ENCODE assay signal across 14 cellular contexts in the genomic region with DNA sequence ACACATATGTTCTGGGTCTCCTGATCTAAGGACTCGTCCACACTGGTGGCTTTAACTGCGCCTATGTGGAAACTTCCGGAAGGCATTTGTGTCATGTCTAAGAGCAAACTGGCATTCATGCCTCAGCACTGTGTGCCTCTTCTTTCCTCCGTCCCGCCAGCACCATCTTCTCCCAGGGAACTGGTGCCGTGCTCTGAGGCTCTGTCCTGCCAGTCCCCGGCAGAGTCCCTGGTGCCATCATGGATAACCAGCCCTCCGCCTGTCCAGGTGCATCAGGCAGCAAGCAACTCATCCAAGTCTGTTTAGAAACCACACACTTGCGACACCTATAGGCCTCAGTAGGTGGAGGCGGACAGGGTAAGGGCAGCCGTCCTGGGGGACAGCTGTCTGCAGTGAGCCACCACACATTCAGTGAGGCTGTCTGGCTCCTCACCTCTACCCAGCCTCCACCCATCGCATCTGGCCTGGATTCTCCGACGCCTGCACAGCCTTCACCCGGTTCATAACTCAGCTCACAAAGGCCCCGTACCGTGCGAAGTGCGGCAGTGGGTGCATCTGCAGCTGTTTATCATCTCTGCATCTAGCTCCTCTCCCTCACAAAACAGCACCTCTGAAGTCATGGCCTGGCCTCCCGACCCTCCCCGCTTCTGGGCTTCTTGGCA.
DNase-seq lines count a peak whose midpoint lies in the region; ATAC-seq and TF ChIP-seq lines count a peak whose summit lies in the region.
"Had no signal": no experiment of that assay in that cellular context is flagged by ENCODE, and none has a peak within 500 bp of the region (broad histone marks: within the 10 kb centered on the region; RNA-seq: fewer than 3 reads in every experiment).

No MANE protein-coding gene starts in this region.

- CTCF ChIA-PET in naive thymus-derived CD4-positive, alpha-beta T cell (lab: Charles Lee), result no interaction called here

- no peak overlapping the region for H3K4me3 Mint-ChIP-seq in chondrocyte (ENCODE audit: unreplicated experiment)
- H3K4me3 Mint-ChIP-seq in naive thymus-derived CD4-positive, alpha-beta T cell, result no peak overlapping the region
- H3K4me3 Mint-ChIP-seq: activated naive CD4-positive, alpha-beta T cell treated with anti-CD3 and anti-CD28 coated beads for 36 hours; naive B cell; stimulated activated effector memory CD8-positive, alpha-beta T cell treated with anti-CD3 and anti-CD28 coated beads, Interleukin-12 subunit alpha, Interleukin-12 subunit beta, amount 100 ng/mL, for 72 hours had no signal

- no peaks in the 10 kb centered on the region for H3K9me2 ChIP-seq in MM.1S (replicated peaks; ENCODE audit: insufficient read depth, low read length)

- H4K20me1 ChIP-seq in MM.1S (ENCODE audit: insufficient read depth, low read length), result no peaks in the 10 kb centered on the region

- WGBS in ovary, 3 donors, result 54 to 76% (median 70%) methylated on average over 21 of the region's 21 CpGs

- H3K4me1 Mint-ChIP-seq in chondrocyte (ENCODE audit: low read depth), result peaks cover 29% of the 10 kb centered on the region
- H3K4me1 Mint-ChIP-seq in naive thymus-derived CD4-positive, alpha-beta T cell, result no peaks in the 10 kb centered on the region
- H3K4me1 Mint-ChIP-seq: naive B cell had no signal

- H3K27ac ChIP-seq in ovary, result no peak overlapping the region
- no peak overlapping the region for H3K27ac ChIP-seq in naive thymus-derived CD4-positive, alpha-beta T cell (ENCODE audit: low read depth, low read length)
- H3K27ac ChIP-seq in MM.1S (ENCODE audit: low read length), result no peak overlapping the region
- H3K27ac ChIP-seq: lower lobe of right lung, PC-9 had no signal

- no peak overlapping the region for H3K27ac Mint-ChIP-seq in chondrocyte (ENCODE audit: unreplicated experiment)
- no peak overlapping the region for H3K27ac Mint-ChIP-seq in naive thymus-derived CD4-positive, alpha-beta T cell
- H3K27ac Mint-ChIP-seq: activated naive CD4-positive, alpha-beta T cell treated with anti-CD3 and anti-CD28 coated beads for 36 hours; naive B cell; stimulated activated effector memory CD8-positive, alpha-beta T cell treated with anti-CD3 and anti-CD28 coated beads, Interleukin-12 subunit alpha, Interleukin-12 subunit beta, amount 100 ng/mL, for 72 hours had no signal

- H3K9me3 ChIP-seq in ovary (no peaks in the 10 kb centered on the region), MM.1S (replicated peaks; ENCODE audit: insufficient read depth, low read length) (no peaks in the 10 kb centered on the region)
- H3K9me3 ChIP-seq in naive thymus-derived CD4-positive, alpha-beta T cell (ENCODE audit: control insufficient read depth in 2 of 3, low read length in 3 of 3), result no peaks in the 10 kb centered on the region
- H3K9me3 ChIP-seq: lower lobe of right lung had no signal

- H3K27me3 ChIP-seq in ovary (no peaks in the 10 kb centered on the region), MM.1S (replicated peaks; ENCODE audit: insufficient read depth, low read length) (no peaks in the 10 kb centered on the region)
- no peaks in the 10 kb centered on the region for H3K27me3 ChIP-seq in naive thymus-derived CD4-positive, alpha-beta T cell (ENCODE audit: control insufficient read depth in 2 of 2, insufficient read depth in 2 of 2, low read length in 2 of 2)

- peak; percentile 7 for TF ChIP-seq POLR2A in ovary (IDR thresholded peaks at IDR 0.05)

- ATAC-seq in HG02938 (IDR thresholded peaks at IDR 0.05; ENCODE audit: unreplicated experiment), result no peak
- ATAC-seq in naive thymus-derived CD4-positive, alpha-beta T cell, result no peak
- ATAC-seq: stimulated activated effector memory CD8-positive, alpha-beta T cell treated with anti-CD3 and anti-CD28 coated beads, Interleukin-12 subunit alpha, Interleukin-12 subunit beta, amount 100 ng/mL, for 72 hours had no signal

- no peak overlapping the region for H3K4me3 ChIP-seq in GM12875 (ENCODE audit: low read depth, low read length)
- H3K4me3 ChIP-seq in ovary, result no peak overlapping the region
- no peak overlapping the region for H3K4me3 ChIP-seq in naive thymus-derived CD4-positive, alpha-beta T cell (ENCODE audit: low read length)
- no peak overlapping the region for H3K4me3 ChIP-seq in MM.1S (ENCODE audit: low read length)
- H3K4me3 ChIP-seq: lower lobe of right lung, PC-9 had no signal

- no peak for TF ChIP-seq EP300 in ovary (IDR thresholded peaks at IDR 0.05)

- H3K79me2 ChIP-seq in MM.1S (ENCODE audit: low read length), result no peaks in the 10 kb centered on the region; the same call in 1 of the 2 replicates

- H3K9me3 Mint-ChIP-seq in chondrocyte (ENCODE audit: low read depth), result no peaks in the 10 kb centered on the region
- peaks cover 0 to 1% (median 0%) of the 10 kb centered on the region in 11 donors for H3K9me3 Mint-ChIP-seq in naive thymus-derived CD4-positive, alpha-beta T cell
- H3K9me3 Mint-ChIP-seq: activated naive CD4-positive, alpha-beta T cell treated with anti-CD3 and anti-CD28 coated beads for 36 hours; naive B cell; stimulated activated effector memory CD8-positive, alpha-beta T cell treated with anti-CD3 and anti-CD28 coated beads, Interleukin-12 subunit alpha, Interleukin-12 subunit beta, amount 100 ng/mL, for 72 hours had no signal

- H3K36me3 ChIP-seq in ovary, result no peaks in the 10 kb centered on the region
- no peaks in the 10 kb centered on the region for H3K36me3 ChIP-seq in naive thymus-derived CD4-positive, alpha-beta T cell (ENCODE audit: control insufficient read depth in 2 of 3, insufficient read depth in 3 of 3, low read length in 3 of 3)
- no peaks in the 10 kb centered on the region for H3K36me3 ChIP-seq in MM.1S (replicated peaks; ENCODE audit: insufficient read depth, low read length)
- H3K36me3 ChIP-seq: lower lobe of right lung had no signal

- intact Hi-C loops in ovary (cut with DNase I), result loop anchor here in 2 of 4 donors (10.0 kb wide), 1 partner anchor 158 kb away; the partner anchor contains the start of gene DIP2C (in 2 of the 2)
- intact Hi-C loops in naive thymus-derived CD4-positive, alpha-beta T cell (cut with micrococcal nuclease), result no loop called here

- no peaks in the 10 kb centered on the region for H3K27me3 Mint-ChIP-seq in chondrocyte (ENCODE audit: low read depth)
- peaks cover 2 to 9% (median 6%) of the 10 kb centered on the region in 5 donors for H3K27me3 Mint-ChIP-seq in naive thymus-derived CD4-positive, alpha-beta T cell

- H3F3A ChIP-seq in MM.1S (ENCODE audit: insufficient read depth, low read length), result no peaks in the 10 kb centered on the region

- H3K4me2 ChIP-seq in MM.1S (ENCODE audit: low read depth, low read length), result no peak overlapping the region
- H3K4me2 ChIP-seq: PC-9 had no signal

- POLR2A ChIA-PET in naive thymus-derived CD4-positive, alpha-beta T cell (lab: Charles Lee), result no interaction called here

- H2AFZ ChIP-seq in MM.1S (ENCODE audit: low read length), result no peak overlapping the region
- H2AFZ ChIP-seq: PC-9 had no signal

- H3K36me3 Mint-ChIP-seq in chondrocyte (ENCODE audit: low read depth), result no peaks in the 10 kb centered on the region
- no peaks in the 10 kb centered on the region for H3K36me3 Mint-ChIP-seq in naive thymus-derived CD4-positive, alpha-beta T cell
- H3K36me3 Mint-ChIP-seq: naive B cell; stimulated activated effector memory CD8-positive, alpha-beta T cell treated with anti-CD3 and anti-CD28 coated beads, Interleukin-12 subunit alpha, Interleukin-12 subunit beta, amount 100 ng/mL, for 72 hours had no signal

- DNase-seq in HuH-7 (ENCODE audit: low spot score) (peak; percentile 39), chondrocyte (ENCODE audit: low spot score) (peak; percentile 75), ovary (peak in 1 of 5 donors; percentile 36), MM.1S (no peak)
- DNase-seq in naive thymus-derived CD4-positive, alpha-beta T cell, result no peak
- DNase-seq: activated naive CD4-positive, alpha-beta T cell treated with anti-CD3 and anti-CD28 coated beads for 36 hours; activated T-cell treated with anti-CD3 and anti-CD28 coated beads for 4 hours; AML-193; lower lobe of right lung; naive B cell; PC-9 had no signal

- peaks cover 20% of the 10 kb centered on the region for H3K4me1 ChIP-seq in ovary (ENCODE audit: insufficient read depth)
- H3K4me1 ChIP-seq in naive thymus-derived CD4-positive, alpha-beta T cell (ENCODE audit: control insufficient read depth in 2 of 2, insufficient read depth in 2 of 2, low read length in 2 of 2), result no peaks in the 10 kb centered on the region
- no peaks in the 10 kb centered on the region for H3K4me1 ChIP-seq in MM.1S (ENCODE audit: low read length)
- H3K4me1 ChIP-seq: lower lobe of right lung had no signal

- H3K9ac ChIP-seq in MM.1S (ENCODE audit: low read length), result no peak overlapping the region

- TF ChIP-seq CTCF in GM12875 (IDR thresholded peaks at IDR 0.05; ENCODE audit: borderline replicate concordance, insufficient read depth, low read depth, low read length), result peak; percentile 21; the same call in 1 of the 2 replicates
- no peak for TF ChIP-seq CTCF in chondrocyte (IDR thresholded peaks at IDR 0.05)
- no peak for TF ChIP-seq CTCF in ovary (IDR thresholded peaks at IDR 0.05)
- TF ChIP-seq CTCF in MM.1S (IDR thresholded peaks at IDR 0.05; ENCODE audit: low read length), result no peak

Comparison
In these comparisons a context has a peak if more than half of its experiments do, and no peak if none do; other contexts are left out.
1. DNase-seq: peak in HuH-7 (single experiment) and chondrocyte (single experiment); none in naive thymus-derived CD4-positive, alpha-beta T cell (0 of 9) and MM.1S (single experiment).